Comparison of ENCODE assay signal across 2 cellular contexts in the genomic region with DNA sequence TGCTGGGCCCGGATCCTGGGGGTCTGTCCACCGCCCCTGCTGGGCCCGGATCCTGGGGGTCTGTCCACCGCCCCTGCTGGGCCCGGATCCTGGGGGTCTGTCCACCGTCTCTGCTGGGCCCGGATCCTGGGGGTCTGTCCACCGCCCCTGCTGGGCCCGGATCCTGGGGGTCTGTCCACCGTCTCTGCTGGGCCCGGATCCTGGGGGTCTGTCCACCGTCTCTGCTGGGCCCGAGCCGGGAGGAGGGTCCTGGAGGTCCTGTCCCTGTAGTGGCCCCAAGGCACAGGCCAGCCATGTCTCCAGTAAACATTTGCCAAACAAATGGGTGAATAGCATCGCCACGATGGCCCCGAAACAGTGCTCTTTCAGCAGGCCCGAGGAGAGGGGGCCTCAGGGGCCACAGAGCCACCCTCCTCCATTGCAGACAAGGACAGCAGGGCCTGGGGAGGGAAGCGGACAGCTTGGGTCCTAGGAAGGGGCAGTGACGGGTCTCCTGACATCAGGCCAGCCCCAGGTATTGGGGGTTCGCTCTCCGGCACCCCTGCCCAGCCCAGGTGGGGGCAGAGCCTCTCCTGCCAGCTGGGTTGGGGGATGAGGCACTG. TPM values are rescaled to one million over a fixed set of nuclear protein-coding genes. Genes with fewer than 3 reads are reported as not detected.
"Had no signal": no experiment of that assay in that cellular context is flagged by ENCODE, and none has a peak within 500 bp of the region (broad histone marks: within the 10 kb centered on the region; RNA-seq: fewer than 3 reads in every experiment).

No MANE protein-coding gene starts in this region.

RNA-seq across cellular contexts. Expression of a gene that starts 2.3 kb away (rescaled TPM):
- total RNA-seq: kidney epithelial cell; natural killer cell treated with Interleukin-12 subunit alpha and Interleukin-12 subunit beta and Interleukin-15 and Interleukin-18, amount 100 ng/mL, for 72 hours had no signal
